Comparison of ENCODE assay signal across 8 cellular contexts in genomic region chr16:69328854-69329316, GRCh38. TPM values are rescaled to one million over a fixed set of nuclear protein-coding genes. Genes with fewer than 3 reads are reported as not detected.
DNase-seq lines count a peak whose midpoint lies in the region; ATAC-seq and TF ChIP-seq lines count a peak whose summit lies in the region.

No MANE protein-coding gene starts in this region.

- DNase-seq in CD4-positive, CD25-positive, alpha-beta regulatory T cell: no peak
- DNase-seq in astrocyte of the hippocampus (ENCODE audit: low read depth, low spot score) (peak; percentile 33), myocyte (ENCODE audit: low read depth) (peak; percentile 85), omental fat pad (ENCODE audit: low spot score) (no peak)

- H3K79me2 ChIP-seq in KMS-11 (ENCODE audit: insufficient read depth, low read depth): peaks cover 49% of the 10 kb centered on the region

- ATAC-seq in CD4-positive, CD25-positive, alpha-beta regulatory T cell (ENCODE audit: low read depth in 2 of 2): no peak
- ATAC-seq in HG03432 (IDR thresholded peaks at IDR 0.05; ENCODE audit: unreplicated experiment): no peak
- ATAC-seq in HG02840 (IDR thresholded peaks at IDR 0.05; ENCODE audit: low FRiP score, unreplicated experiment): no peak
- ATAC-seq in GM21360 (IDR thresholded peaks at IDR 0.05; ENCODE audit: unreplicated experiment): no peak
- ATAC-seq in omental fat pad (ENCODE audit: low FRiP score): no peak

- peak overlapping the region; percentile 81 to 87 (median 86) for H3K4me3 Mint-ChIP-seq in CD4-positive, CD25-positive, alpha-beta regulatory T cell

- H3K27me3 ChIP-seq in CD4-positive, CD25-positive, alpha-beta regulatory T cell (ENCODE audit: control insufficient read depth, insufficient read depth, low read length): no peaks in the 10 kb centered on the region
- H3K27me3 ChIP-seq in KMS-11 (ENCODE audit: insufficient read depth, low read depth): no peaks in the 10 kb centered on the region

- H3K27me3 Mint-ChIP-seq in CD4-positive, CD25-positive, alpha-beta regulatory T cell: no peaks in the 10 kb centered on the region

- H3K9me3 Mint-ChIP-seq in CD4-positive, CD25-positive, alpha-beta regulatory T cell: no peaks in the 10 kb centered on the region

- peaks cover 0 to 63% (median 20%) of the 10 kb centered on the region in 4 donors for H3K4me1 Mint-ChIP-seq in CD4-positive, CD25-positive, alpha-beta regulatory T cell

- peaks cover 38% of the 10 kb centered on the region for H3K36me3 ChIP-seq in CD4-positive, CD25-positive, alpha-beta regulatory T cell (ENCODE audit: control insufficient read depth, insufficient read depth, low read length)
- H3K36me3 ChIP-seq in KMS-11 (ENCODE audit: insufficient read depth): no peaks in the 10 kb centered on the region; the same call in none of the 2 replicates

- no peak overlapping the region for H3K9ac ChIP-seq in KMS-11

- no peaks in the 10 kb centered on the region for H3K9me3 ChIP-seq in CD4-positive, CD25-positive, alpha-beta regulatory T cell (ENCODE audit: control insufficient read depth in 2 of 2, low read length in 2 of 2)

- no peak overlapping the region for H3K27ac ChIP-seq in CD4-positive, CD25-positive, alpha-beta regulatory T cell (ENCODE audit: insufficient read depth, low read length, poor library complexity, severe bottlenecking)
- no peak overlapping the region for H3K27ac ChIP-seq in KMS-11

- H4K20me1 ChIP-seq in KMS-11 (ENCODE audit: insufficient read depth): no peaks in the 10 kb centered on the region

- H3K4me1 ChIP-seq in CD4-positive, CD25-positive, alpha-beta regulatory T cell (ENCODE audit: control insufficient read depth, insufficient read depth, low read length, poor library complexity, severe bottlenecking): peaks cover 52% of the 10 kb centered on the region
- H3K4me1 ChIP-seq in KMS-11 (ENCODE audit: low read depth, poor library complexity, severe bottlenecking): peaks cover 38% of the 10 kb centered on the region

- peak overlapping the region; percentile 93 for H3K4me2 ChIP-seq in KMS-11

- H2AFZ ChIP-seq in KMS-11 (ENCODE audit: low read depth): no peak overlapping the region

- H3K36me3 Mint-ChIP-seq in CD4-positive, CD25-positive, alpha-beta regulatory T cell: peaks cover 8% of the 10 kb centered on the region

- H3K27ac Mint-ChIP-seq in CD4-positive, CD25-positive, alpha-beta regulatory T cell: peak overlapping the region in 2 of 3 donors; percentile 38 to 55

- peak overlapping the region; percentile 53 for H3K4me3 ChIP-seq in CD4-positive, CD25-positive, alpha-beta regulatory T cell (ENCODE audit: low read depth, low read length)
- H3K4me3 ChIP-seq in KMS-11 (IDR thresholded peaks at IDR 0.05; ENCODE audit: insufficient read depth, low read depth, low read length): no peak overlapping the region

- TF ChIP-seq CTCF in KMS-11 (conservative IDR thresholded peaks at IDR 0.05; ENCODE audit: low read depth, low read length) (no peak), omental fat pad (IDR thresholded peaks at IDR 0.05) (no peak)

RNA-seq across cellular contexts. Expression of gene PDF, which starts 1.5 kb away (rescaled TPM):
- total RNA-seq in CD4-positive, CD25-positive, alpha-beta regulatory T cell: 4.9 TPM
- polyA plus RNA-seq in CD4-positive, CD25-positive, alpha-beta regulatory T cell: 10 to 100 TPM in 2 of 4 donors, 1 to 10 TPM in 2; 8.7 to 15.7 (median 10.0) TPM
- total RNA-seq in myocyte (34.2 and 53.8 TPM in 2 replicates), omental fat pad (10 to 100 TPM; 12.8 to 25.0 (median 19.1) TPM)
- 14.9 TPM for polyA plus RNA-seq in myocyte (2012)

RNA-seq across cellular contexts. Expression of gene COG8, which starts 10.5 kb away (rescaled TPM):
- total RNA-seq in CD4-positive, CD25-positive, alpha-beta regulatory T cell: 23.2 TPM
- polyA plus RNA-seq in CD4-positive, CD25-positive, alpha-beta regulatory T cell: 10 to 100 TPM; 34.0 to 39.0 (median 36.8) TPM
- 55.0 and 68.6 TPM in 2 replicates for total RNA-seq in myocyte
- 35.4 TPM for polyA plus RNA-seq in myocyte (2012)
- 10 to 100 TPM; 26.8 to 50.6 (median 39.4) TPM for total RNA-seq in omental fat pad

RNA-seq across cellular contexts. Expression of gene NIP7, which starts 10.7 kb away (rescaled TPM):
- 31.4 TPM for total RNA-seq in CD4-positive, CD25-positive, alpha-beta regulatory T cell
- 10 to 100 TPM; 22.2 to 30.6 (median 23.7) TPM for polyA plus RNA-seq in CD4-positive, CD25-positive, alpha-beta regulatory T cell
- total RNA-seq in myocyte (20.5 and 22.9 TPM in 2 replicates), omental fat pad (10 to 100 TPM; 14.7 to 56.8 (median 17.1) TPM)
- 19.7 TPM for polyA plus RNA-seq in myocyte (2012)

RNA-seq across cellular contexts. Expression of gene VPS4A, which starts 17.7 kb away (rescaled TPM):
- 48.0 TPM for total RNA-seq in CD4-positive, CD25-positive, alpha-beta regulatory T cell
- 10 to 100 TPM; 26.8 to 35.2 (median 34.4) TPM for polyA plus RNA-seq in CD4-positive, CD25-positive, alpha-beta regulatory T cell
- total RNA-seq in myocyte: 32.8 and 33.7 TPM in 2 replicates
- 47.4 TPM for polyA plus RNA-seq in myocyte (2012)
- total RNA-seq in omental fat pad: 10 to 100 TPM; 26.6 to 39.0 (median 34.1) TPM

RNA-seq across cellular contexts. Expression of gene TMED6, which starts 22.7 kb away (rescaled TPM):
- total RNA-seq in CD4-positive, CD25-positive, alpha-beta regulatory T cell: 1.8 TPM
- under 1 TPM in 2 of 4 donors, not detected in 2; 0.20 to 0.26 TPM for polyA plus RNA-seq in CD4-positive, CD25-positive, alpha-beta regulatory T cell
- 0.36 TPM in 1 of 2 replicates, not detected in the other for total RNA-seq in myocyte
- 0.74 TPM for polyA plus RNA-seq in myocyte (2012)
- not detected for total RNA-seq in omental fat pad

Comparison
In these comparisons a context has a peak if more than half of its experiments do, and no peak if none do; other contexts are left out.
1. DNase-seq: peak in astrocyte of the hippocampus (single experiment) and myocyte (single experiment); none in CD4-positive, CD25-positive, alpha-beta regulatory T cell (0 of 3) and omental fat pad (single experiment).